In genomic region chr9:124795881-124796415, GRCh38 we compare ENCODE assay signal across 1 cellular context.
TF ChIP-seq lines count a peak whose summit lies in the region.

No MANE protein-coding gene starts in this region.

TF ChIP-seq in H1, 55 proteins besides CTCF, POLR2A, EP300 and RAD21:
- no peak for TF ChIP-seq RBBP5 (IDR thresholded peaks at IDR 0.05; ENCODE audit: borderline replicate concordance, low read depth, low read length)
TF ChIP-seq in H1: peak in this region for 0.
